12 cellular contexts compared by ENCODE assay signal in genomic region chr14:79842270-79842669, GRCh38.
DNase-seq lines count a peak whose midpoint lies in the region; ATAC-seq, FAIRE-seq and TF ChIP-seq lines count a peak whose summit lies in the region.
"Had no signal": no experiment of that assay in that cellular context is flagged by ENCODE, and none has a peak within 500 bp of the region (broad histone marks: within the 10 kb centered on the region; RNA-seq: fewer than 3 reads in every experiment).

No MANE protein-coding gene starts in this region.

- H3K27me3 Mint-ChIP-seq in progenitor cell of endocrine pancreas = no peaks in the 10 kb centered on the region
- H3K27me3 Mint-ChIP-seq: activated CD8-positive, alpha-beta T cell treated with anti-CD3 and anti-CD28 coated beads for 36 hours; activated naive CD8-positive, alpha-beta T cell treated with anti-CD3 and anti-CD28 coated beads, Interleukin-2, amount 50 U/mL, for 24 hours had no signal

- POLR2A ChIA-PET in GM10248 (lab: Yijun Ruan, JAX) = no interaction called here

- WGBS in right cardiac atrium = 50% methylated on average over 3 of the region's 3 CpGs
- 69 to 73% methylated on average over 3 of the region's 3 CpGs for WGBS in thyroid gland, 2 donors

- TF ChIP-seq CTCF in astrocyte of the spinal cord (IDR thresholded peaks at IDR 0.05; ENCODE audit: low read depth, low read length) = no peak
- no peak for TF ChIP-seq CTCF in thyroid gland (IDR thresholded peaks at IDR 0.05)
- TF ChIP-seq CTCF in progenitor cell of endocrine pancreas (IDR thresholded peaks at IDR 0.05; ENCODE audit: unreplicated experiment) = no peak
- no peak for TF ChIP-seq CTCF in GM10248 (IDR thresholded peaks at IDR 0.05; ENCODE audit: control extremely low read depth, extremely low read depth, low read depth, missing control alignments)

- ATAC-seq in right cardiac atrium = peak; percentile 99
- ATAC-seq: activated CD8-positive, alpha-beta T cell treated with anti-CD3 and anti-CD28 coated beads for 36 hours; activated naive CD8-positive, alpha-beta T cell treated with anti-CD3 and anti-CD28 coated beads, Interleukin-2, amount 50 U/mL, for 24 hours had no signal

- TF ChIP-seq POLR2A in H54 (IDR thresholded peaks at IDR 0.05; ENCODE audit: low read depth, low read length) (no peak), thyroid gland (IDR thresholded peaks at IDR 0.05) (no peak)

- H3K4me3 ChIP-seq in astrocyte of the spinal cord (ENCODE audit: low read depth, low read length) (no peak overlapping the region), right cardiac atrium (ENCODE audit: low read length) (no peak overlapping the region), thyroid gland (replicated peaks in 1 of 3) (no peak overlapping the region)

- H3K4me1 ChIP-seq in right cardiac atrium (ENCODE audit: control insufficient read depth, insufficient read depth, low read length) (no peaks in the 10 kb centered on the region), thyroid gland (no peaks in the 10 kb centered on the region)

- DNase-seq in H54 (ENCODE audit: insufficient read length, low spot score) (peak; percentile 4), astrocyte of the spinal cord (ENCODE audit: low read depth, low spot score) (peak; percentile 71), right cardiac atrium (peak; percentile 59 to 79 (median 64)), thyroid gland (peak; percentile 2 to 3), D341Med (ENCODE audit: low spot score) (no peak), progenitor cell of endocrine pancreas (ENCODE audit: low spot score, unreplicated experiment) (no peak), GM10248 (ENCODE audit: extremely low spot score) (no peak), KG1 (lab: John Stamatoyannopoulos, UW) (no peak)
- DNase-seq: activated CD8-positive, alpha-beta T cell treated with anti-CD3 and anti-CD28 coated beads for 36 hours; activated naive CD8-positive, alpha-beta T cell treated with anti-CD3 and anti-CD28 coated beads, Interleukin-2, amount 50 U/mL, for 24 hours; NCI-H526; stimulated activated naive CD4-positive, alpha-beta T cell treated with Interleukin-2 at 50 U/mL for 16 hours had no signal

- no peaks in the 10 kb centered on the region for H3K36me3 ChIP-seq in thyroid gland

- no peak overlapping the region for H3K4me3 Mint-ChIP-seq in progenitor cell of endocrine pancreas (ENCODE audit: low read depth)
- H3K4me3 Mint-ChIP-seq: activated CD8-positive, alpha-beta T cell treated with anti-CD3 and anti-CD28 coated beads for 36 hours; activated naive CD8-positive, alpha-beta T cell treated with anti-CD3 and anti-CD28 coated beads, Interleukin-2, amount 50 U/mL, for 24 hours had no signal

- intact Hi-C loops in right cardiac atrium (cut with DNase I) = no loop called here
- intact Hi-C loops in thyroid gland (cut with DNase I) = no loop called here

- in situ Hi-C loops in astrocyte of the spinal cord (cut with HindIII; ENCODE audit: low sequenced_read_pairs) = no loop called here

- H3K27ac ChIP-seq in right cardiac atrium (ENCODE audit: low read length) (no peak overlapping the region), thyroid gland (no peak overlapping the region)

- H3K9me3 ChIP-seq in right cardiac atrium (ENCODE audit: control insufficient read depth, low read length) = no peaks in the 10 kb centered on the region
- no peaks in the 10 kb centered on the region for H3K9me3 ChIP-seq in thyroid gland

- no peaks in the 10 kb centered on the region for H3K9me3 Mint-ChIP-seq in progenitor cell of endocrine pancreas (ENCODE audit: low read depth)
- H3K9me3 Mint-ChIP-seq: activated CD8-positive, alpha-beta T cell treated with anti-CD3 and anti-CD28 coated beads for 36 hours had no signal

- no peak overlapping the region for H3K27ac Mint-ChIP-seq in progenitor cell of endocrine pancreas
- H3K27ac Mint-ChIP-seq: activated CD8-positive, alpha-beta T cell treated with anti-CD3 and anti-CD28 coated beads for 36 hours; activated naive CD8-positive, alpha-beta T cell treated with anti-CD3 and anti-CD28 coated beads, Interleukin-2, amount 50 U/mL, for 24 hours had no signal

- H3K27me3 ChIP-seq in right cardiac atrium (ENCODE audit: control insufficient read depth, insufficient read depth) (no peaks in the 10 kb centered on the region), thyroid gland (no peaks in the 10 kb centered on the region)

- H3K36me3 Mint-ChIP-seq in progenitor cell of endocrine pancreas (ENCODE audit: insufficient read depth) = no peaks in the 10 kb centered on the region

- H3K4me1 Mint-ChIP-seq in progenitor cell of endocrine pancreas (ENCODE audit: low read depth) = peaks cover 12% of the 10 kb centered on the region
- H3K4me1 Mint-ChIP-seq: activated naive CD8-positive, alpha-beta T cell treated with anti-CD3 and anti-CD28 coated beads, Interleukin-2, amount 50 U/mL, for 24 hours had no signal

- FAIRE-seq in H54 (lab: Jason Lieb, UNC) = no peak

- CTCF ChIA-PET in GM10248 (lab: Yijun Ruan, JAX) = no interaction called here

Comparison
In these comparisons a context has a peak if more than half of its experiments do, and no peak if none do; other contexts are left out.
1. DNase-seq: peak in H54 (single experiment), astrocyte of the spinal cord (single experiment), right cardiac atrium (3 of 3) and thyroid gland (2 of 2); none in D341Med (single experiment), progenitor cell of endocrine pancreas (single experiment), GM10248 (single experiment) and KG1 (single experiment).